Comparison of ENCODE assay signal across 10 cellular contexts in the genomic region with DNA sequence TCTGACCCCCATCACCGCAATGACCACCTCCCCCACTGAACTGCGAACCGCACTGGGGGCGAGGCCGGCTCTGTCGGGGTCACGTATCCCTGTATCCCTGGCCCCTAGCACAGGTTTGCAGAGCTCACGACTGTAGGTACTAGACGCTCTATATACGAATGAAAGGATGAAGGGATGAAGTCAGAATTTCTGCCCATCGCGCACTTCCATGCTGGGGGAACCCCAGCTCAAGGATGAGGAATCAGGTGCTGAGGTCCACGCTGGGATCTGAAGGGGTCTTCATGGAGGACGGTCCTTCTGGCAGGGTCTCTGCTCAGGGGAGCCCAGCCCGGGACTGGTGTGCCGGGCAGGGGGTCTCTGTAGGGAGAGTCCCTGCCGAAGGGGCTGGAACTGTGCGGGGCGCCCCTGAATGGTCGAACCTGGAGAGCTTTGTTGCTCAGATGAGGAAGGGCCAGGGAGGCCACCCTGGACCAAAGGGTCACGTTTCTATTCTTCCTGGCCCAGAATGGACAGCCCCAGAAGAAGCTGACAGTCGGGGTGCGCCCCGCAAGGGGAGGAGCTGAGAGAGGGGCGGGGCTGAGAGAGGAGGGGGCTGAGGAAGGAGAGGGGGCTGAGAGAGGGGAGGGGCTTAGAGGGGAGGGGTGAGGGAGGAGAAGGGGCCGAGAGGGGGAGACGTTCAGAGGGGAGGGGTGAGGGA.
DNase-seq lines count a peak whose midpoint lies in the region; ATAC-seq and TF ChIP-seq lines count a peak whose summit lies in the region.
"Had no signal": no experiment of that assay in that cellular context is flagged by ENCODE, and none has a peak within 500 bp of the region (broad histone marks: within the 10 kb centered on the region; RNA-seq: fewer than 3 reads in every experiment).

No MANE protein-coding gene starts in this region.

- H3K4me2 ChIP-seq in DOHH2 (ENCODE audit: low read length): peak overlapping the region; percentile 72

- H3F3A ChIP-seq in DOHH2 (ENCODE audit: control insufficient read depth, insufficient read depth): no peaks in the 10 kb centered on the region

- DNase-seq in UCSD-AML1 (lab: John Stamatoyannopoulos, UW; ENCODE audit: unreplicated experiment) (peak; percentile 78), islet precursor cell (peak; percentile 41), T-helper 2 cell (no peak), NCI-H1694 treated with DMSO at 0.1 percent for 48 hours (lab: John Stamatoyannopoulos, UW) (no peak), brain microvascular endothelial cell (no peak)
- DNase-seq: midbrain had no signal

- H3K27ac ChIP-seq in ACC112 (ENCODE audit: low read depth, low read length) (no peak overlapping the region), DOHH2 (ENCODE audit: low read depth, low read length) (no peak overlapping the region), brain microvascular endothelial cell (no peak overlapping the region)
- H3K27ac ChIP-seq: PC-9 had no signal

- no peak overlapping the region for H2AFZ ChIP-seq in ACC112 (ENCODE audit: low read length, unreplicated experiment)
- H2AFZ ChIP-seq: PC-9 had no signal

- no peaks in the 10 kb centered on the region for H3K79me2 ChIP-seq in ACC112 (ENCODE audit: control insufficient read depth, insufficient read depth, low read length, unreplicated experiment)
- H3K79me2 ChIP-seq in DOHH2 (ENCODE audit: control insufficient read depth, low read length): no peaks in the 10 kb centered on the region

- in situ Hi-C loops in brain microvascular endothelial cell (cut with HindIII; ENCODE audit: low pct_ligation_motif_present, low sequenced_read_pairs): no loop called here

- H3K4me3 ChIP-seq in ACC112 (ENCODE audit: low read depth, low read length) (peak overlapping the region; percentile 47; the same call in 1 of the 2 replicates), DOHH2 (ENCODE audit: low read length) (peak overlapping the region; percentile 57), brain microvascular endothelial cell (ENCODE audit: low read depth, low read length) (no peak overlapping the region)

- H3K9me3 ChIP-seq in DOHH2 (ENCODE audit: control insufficient read depth, insufficient read depth, low read length): no peaks in the 10 kb centered on the region

- H3K27me3 ChIP-seq in ACC112 (ENCODE audit: insufficient read depth, low read length): peaks cover 14% of the 10 kb centered on the region; the same call in 1 of the 2 replicates
- H3K27me3 ChIP-seq in DOHH2 (ENCODE audit: control insufficient read depth, low read length): peaks cover 3% of the 10 kb centered on the region
- H3K27me3 ChIP-seq in brain microvascular endothelial cell (replicated peaks): peaks cover 10% of the 10 kb centered on the region

- H3K36me3 ChIP-seq in ACC112 (ENCODE audit: insufficient read depth, low read length) (no peaks in the 10 kb centered on the region), DOHH2 (ENCODE audit: control insufficient read depth, low read length) (no peaks in the 10 kb centered on the region), brain microvascular endothelial cell (replicated peaks) (no peaks in the 10 kb centered on the region)

- peaks cover 4% of the 10 kb centered on the region for H3K4me1 ChIP-seq in ACC112 (ENCODE audit: control insufficient read depth, insufficient read depth, low read length, unreplicated experiment)
- peaks cover 12% of the 10 kb centered on the region for H3K4me1 ChIP-seq in DOHH2 (ENCODE audit: control insufficient read depth, low read length)

- TF ChIP-seq CTCF in DOHH2 (IDR thresholded peaks at IDR 0.05; ENCODE audit: low read depth, low read length, poor library complexity, severe bottlenecking) (no peak), brain microvascular endothelial cell (IDR thresholded peaks at IDR 0.05; ENCODE audit: low read depth, low read length, missing control alignments) (no peak)

- no peaks in the 10 kb centered on the region for H4K20me1 ChIP-seq in DOHH2 (ENCODE audit: control insufficient read depth, insufficient read depth, low read depth, low read length)

- ATAC-seq in HG02870 (IDR thresholded peaks at IDR 0.05; ENCODE audit: unreplicated experiment): no peak

- no peaks in the 10 kb centered on the region; the same call in 1 of the 2 replicates for H3K9me2 ChIP-seq in DOHH2 (replicated peaks; ENCODE audit: control insufficient read depth, low read length)

Comparison
In these comparisons a context has a peak if more than half of its experiments do, and no peak if none do; other contexts are left out.
1. DNase-seq: peak in UCSD-AML1 (single experiment) and islet precursor cell (single experiment); none in T-helper 2 cell (0 of 5), NCI-H1694 treated with DMSO at 0.1 percent for 48 hours (single experiment) and brain microvascular endothelial cell (single experiment).